In the genomic region with DNA sequence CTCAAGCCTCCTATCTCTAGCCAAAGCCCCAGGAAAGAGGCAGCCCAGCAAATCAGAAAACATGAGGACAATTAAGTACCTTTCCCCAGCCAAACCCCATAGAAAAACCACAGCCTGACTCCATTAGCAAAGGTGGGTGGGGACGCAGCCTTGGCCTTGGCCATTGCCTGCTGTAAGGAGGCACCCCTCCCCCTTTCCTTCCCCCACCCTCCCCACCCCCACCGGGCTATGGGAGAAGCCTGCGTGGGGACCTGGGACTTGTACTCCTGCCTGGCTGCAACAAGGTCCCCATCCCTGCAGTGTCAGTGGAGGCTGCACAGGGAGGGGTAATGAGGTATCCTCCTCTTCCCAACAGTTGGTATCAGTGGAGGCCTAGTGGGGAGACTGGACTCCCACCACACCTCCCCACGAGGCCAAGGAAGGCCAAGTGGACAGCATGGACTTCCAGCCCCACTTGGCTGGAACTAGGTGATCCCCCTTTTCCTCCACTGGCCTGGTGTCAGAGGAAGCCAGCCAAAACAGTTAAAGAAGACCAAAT, we compare ENCODE assay signal across 23 cellular contexts. TPM values are rescaled to one million over a fixed set of nuclear protein-coding genes. Genes with fewer than 3 reads are reported as not detected.
DNase-seq lines count a peak whose midpoint lies in the region; ATAC-seq, FAIRE-seq and TF ChIP-seq lines count a peak whose summit lies in the region.
"Had no signal": no experiment of that assay in that cellular context is flagged by ENCODE, and none has a peak within 500 bp of the region (broad histone marks: within the 10 kb centered on the region; RNA-seq: fewer than 3 reads in every experiment).

No MANE protein-coding gene starts in this region.

- no peak for TF ChIP-seq CTCF in right atrium auricular region (IDR thresholded peaks at IDR 0.05)
- TF ChIP-seq CTCF in type B pancreatic cell (conservative IDR thresholded peaks at IDR 0.05): no peak
- TF ChIP-seq CTCF in endodermal cell (conservative IDR thresholded peaks at IDR 0.05): no peak

- H3K9ac ChIP-seq in endodermal cell (ENCODE audit: extremely low read depth, low read length, poor library complexity, severe bottlenecking): no peak overlapping the region

- 81% methylated on average over 4 of the region's 4 CpGs for WGBS in right cardiac atrium
- WGBS in endodermal cell (ENCODE audit: insufficient coverage in 1 of 2, insufficient read length in 1 of 2), 2 experiments: 75 to 80% methylated on average over 1 to 3 of the region's 4 CpGs

- H3K4me3 ChIP-seq in right atrium auricular region: no peak overlapping the region
- H3K4me3 ChIP-seq in right cardiac atrium (ENCODE audit: low read length): no peak overlapping the region
- peak overlapping the region; percentile 84 for H3K4me3 ChIP-seq in Jurkat, Clone E6-1 (ENCODE audit: low read length)
- H3K4me3 ChIP-seq in endodermal cell (ENCODE audit: low read length): no peak overlapping the region

- H3K4me1 Mint-ChIP-seq in type B pancreatic cell (ENCODE audit: unreplicated experiment) (no peaks in the 10 kb centered on the region), endodermal cell (peaks cover 20% of the 10 kb centered on the region)

- H3K9me3 ChIP-seq in right atrium auricular region (no peaks in the 10 kb centered on the region), right cardiac atrium (ENCODE audit: control insufficient read depth, low read length) (no peaks in the 10 kb centered on the region), endodermal cell (ENCODE audit: control insufficient read depth, low read length) (no peaks in the 10 kb centered on the region)
- H3K9me3 ChIP-seq: Caco-2 had no signal

- H3K4me1 ChIP-seq in right atrium auricular region (no peaks in the 10 kb centered on the region), right cardiac atrium (ENCODE audit: control insufficient read depth, insufficient read depth, low read length) (no peaks in the 10 kb centered on the region), endodermal cell (ENCODE audit: control insufficient read depth, insufficient read depth, low read length) (peaks cover 19% of the 10 kb centered on the region)
- H3K4me1 ChIP-seq: Caco-2 had no signal

- no peaks in the 10 kb centered on the region for H3K9me3 Mint-ChIP-seq in type B pancreatic cell
- no peaks in the 10 kb centered on the region for H3K9me3 Mint-ChIP-seq in endodermal cell

- no peak for FAIRE-seq in GM12892 (lab: Jason Lieb, UNC)
- FAIRE-seq: A204.1, G401.6 had no signal

- no peak overlapping the region for H3K27ac ChIP-seq in right atrium auricular region
- H3K27ac ChIP-seq in right cardiac atrium (ENCODE audit: low read length): no peak overlapping the region
- H3K27ac ChIP-seq in endodermal cell (ENCODE audit: low read depth, low read length): no peak overlapping the region

- no peak overlapping the region for H3K27ac Mint-ChIP-seq in type B pancreatic cell
- H3K27ac Mint-ChIP-seq in endodermal cell: no peak overlapping the region
- H3K27ac Mint-ChIP-seq: CD4-positive, alpha-beta memory T cell had no signal

- TF ChIP-seq POLR2A in GM12892 (IDR thresholded peaks at IDR 0.05; ENCODE audit: low read depth, low read length): no peak

- H3K4me3 Mint-ChIP-seq in type B pancreatic cell (no peak overlapping the region), endodermal cell (no peak overlapping the region)
- H3K4me3 Mint-ChIP-seq: CD4-positive, alpha-beta memory T cell had no signal

- intact Hi-C loops in right cardiac atrium (cut with DNase I): no loop called here

- H3K27me3 ChIP-seq in right atrium auricular region (no peaks in the 10 kb centered on the region), right cardiac atrium (ENCODE audit: control insufficient read depth, insufficient read depth) (no peaks in the 10 kb centered on the region), endodermal cell (ENCODE audit: control insufficient read depth, insufficient read depth, low read length, poor library complexity, severe bottlenecking) (peaks cover 5% of the 10 kb centered on the region)

- ATAC-seq in right cardiac atrium: no peak

- H3K27me3 Mint-ChIP-seq in type B pancreatic cell (peaks cover 22% of the 10 kb centered on the region), endodermal cell (ENCODE audit: insufficient read depth) (peaks cover 46% of the 10 kb centered on the region)

- H3K36me3 ChIP-seq in right atrium auricular region (no peaks in the 10 kb centered on the region), endodermal cell (ENCODE audit: control insufficient read depth, insufficient read depth, low read length) (no peaks in the 10 kb centered on the region)

- H3K36me3 Mint-ChIP-seq in type B pancreatic cell: no peaks in the 10 kb centered on the region
- H3K36me3 Mint-ChIP-seq in endodermal cell (ENCODE audit: low read depth): no peaks in the 10 kb centered on the region
- H3K36me3 Mint-ChIP-seq: CD4-positive, alpha-beta memory T cell had no signal

- DNase-seq in right atrium auricular region (ENCODE audit: low spot score) (peak; percentile 21), right cardiac atrium (no peak), iPS-NIHi7 (ENCODE audit: extremely low spot score) (peak; percentile 8), type B pancreatic cell (ENCODE audit: extremely low spot score, unreplicated experiment) (peak; percentile 39), endodermal cell (no peak), GM12892 (ENCODE audit: insufficient read length) (no peak), NCI-H226 (no peak)
- no peak for DNase-seq in Jurkat, Clone E6-1 (ENCODE audit: low read depth, low spot score)
- DNase-seq: Caco-2; CD4-positive, alpha-beta memory T cell; NCI-H1092; NCI-H1436; NCI-H187 treated with DMSO at 0.1 percent for 48 hours; NCI-H2107; NCI-H2227 treated with DMSO at 0.1 percent for 48 hours; NCI-H510A treated with DMSO at 0.1 percent for 48 hours; NCI-H748 treated with DMSO at 0.1 percent for 48 hours; SIG-M5 had no signal

RNA-seq across cellular contexts. Expression of a gene that starts 20.5 kb away (rescaled TPM):
- total RNA-seq in right atrium auricular region: not detected
- total RNA-seq in right cardiac atrium: not detected
- not detected for polyA plus RNA-seq in right cardiac atrium
- polyA plus RNA-seq in Jurkat, Clone E6-1 (2012; ENCODE audit: insufficient read depth, insufficient read length): not detected
- not detected in 2 replicates for total RNA-seq in type B pancreatic cell (ENCODE audit: low replicate concordance)
- total RNA-seq in endodermal cell: not detected
- not detected for polyA plus RNA-seq in endodermal cell (2013, experiment 1 of 2)
- not detected for polyA plus RNA-seq in endodermal cell (2013, experiment 2 of 2)
- polyA plus RNA-seq in GM12892 (2012; ENCODE audit: missing spikeins): not detected
- total RNA-seq: Caco-2; CD4-positive, alpha-beta memory T cell; Daoy; H4 had no signal
- polyA plus RNA-seq: BJ; CD4-positive, alpha-beta memory T cell had no signal

Comparison
In these comparisons a context has a peak if more than half of its experiments do, and no peak if none do; other contexts are left out.
1. DNase-seq: peak in right atrium auricular region (single experiment), iPS-NIHi7 (single experiment) and type B pancreatic cell (single experiment); none in right cardiac atrium (0 of 3), Jurkat, Clone E6-1 (single experiment), endodermal cell (single experiment), GM12892 (single experiment) and NCI-H226 (single experiment).